Comparison of ENCODE assay signal across 12 cellular contexts in the genomic region with DNA sequence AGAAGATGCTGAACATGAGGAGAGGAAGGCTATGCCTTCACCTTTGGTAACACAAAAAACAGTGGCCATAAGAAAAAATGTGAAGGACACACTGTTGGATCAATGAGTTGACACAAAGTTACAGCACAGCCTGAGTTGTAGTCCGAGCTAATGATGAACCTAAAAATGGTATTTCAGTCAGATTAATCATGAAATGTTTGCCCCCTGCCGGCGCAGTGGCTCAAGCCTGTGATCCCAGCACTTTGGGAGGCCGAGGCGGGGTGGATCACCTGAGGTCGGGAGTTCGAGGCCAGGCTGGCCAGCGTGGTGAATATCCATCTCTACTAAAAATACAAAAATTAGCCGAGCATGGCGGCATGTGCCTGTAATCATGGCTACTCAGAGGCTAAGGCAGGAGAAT. TPM values are rescaled to one million over a fixed set of nuclear protein-coding genes. Genes with fewer than 3 reads are reported as not detected.
DNase-seq lines count a peak whose midpoint lies in the region; ATAC-seq, FAIRE-seq and TF ChIP-seq lines count a peak whose summit lies in the region.
"Had no signal": no experiment of that assay in that cellular context is flagged by ENCODE, and none has a peak within 500 bp of the region (broad histone marks: within the 10 kb centered on the region; RNA-seq: fewer than 3 reads in every experiment).

No MANE protein-coding gene starts in this region.

- H4K20me1 ChIP-seq in GM23248 (ENCODE audit: insufficient read depth), result no peaks in the 10 kb centered on the region

- peak overlapping the region; percentile 85; the same call in 1 of the 2 replicates for H3K4me3 ChIP-seq in GM23248
- H3K4me3 ChIP-seq in naive thymus-derived CD4-positive, alpha-beta T cell (ENCODE audit: low read length), result no peak overlapping the region

- H3K9me2 ChIP-seq in GM23248 (ENCODE audit: insufficient read depth), result no peaks in the 10 kb centered on the region

- peaks cover 33% of the 10 kb centered on the region for H3K79me2 ChIP-seq in GM23248 (ENCODE audit: insufficient read depth)

- no peak for DNase-seq in CD4-positive, alpha-beta T cell
- DNase-seq in GM23248 (no peak), NCI-H345 (lab: John Stamatoyannopoulos, UW) (no peak), HTR-8/SVneo (ENCODE audit: insufficient read length, low spot score) (no peak), retina (no peak), middle frontal gyrus (ENCODE audit: extremely low spot score, low spot score) (no peak)
- no peak for DNase-seq in activated T-helper 1 cell treated with anti-CD3 and anti-CD28 coated beads, Interleukin-12 subunit alpha, Interleukin-12 subunit beta, Interleukin-2, Interleukin-4 antibody, amounts not matched to agents 30 ng/mL and 10 ng/mL and 1 ng/mL, durations not matched to agents 14 hours and 24 hours and 36 hours (ENCODE audit: low spot score)
- DNase-seq in naive thymus-derived CD4-positive, alpha-beta T cell, result no peak
- DNase-seq: activated CD4-positive, alpha-beta T cell treated with anti-CD3 and anti-CD28 coated beads for 1 hour; activated naive CD4-positive, alpha-beta T cell; islet precursor cell; substantia nigra had no signal

- H3K4me2 ChIP-seq in GM23248 (ENCODE audit: unreplicated experiment), result peak overlapping the region; percentile 84

- ATAC-seq in CD4-positive, alpha-beta T cell (ENCODE audit: poor library complexity), result no peak
- no peak for ATAC-seq in naive thymus-derived CD4-positive, alpha-beta T cell

- FAIRE-seq in HTR-8/SVneo (lab: Jason Lieb, UNC), result no peak

- CTCF ChIA-PET in CD4-positive, alpha-beta T cell (lab: Charles Lee), result interaction anchor here (0.5 to 1.2 kb wide), 2 partner anchors 62 to 909 kb away, joined by 3 read pairs; no protein-coding TSS in a partner anchor
- CTCF ChIA-PET in naive thymus-derived CD4-positive, alpha-beta T cell (lab: Charles Lee), result interaction anchor here (1.2 kb wide), 1 partner anchor 49 kb away, joined by 3 read pairs; no protein-coding TSS in a partner anchor

- peaks cover 4% of the 10 kb centered on the region; the same call in 1 of the 2 replicates for H3K36me3 ChIP-seq in GM23248 (ENCODE audit: low read depth)
- no peaks in the 10 kb centered on the region for H3K36me3 ChIP-seq in naive thymus-derived CD4-positive, alpha-beta T cell (ENCODE audit: control insufficient read depth in 2 of 3, insufficient read depth in 3 of 3, low read length in 3 of 3)

- in situ Hi-C loops in GM23248 (cut with MboI), result no loop called here

- 0 out of 2 replicates have a peak, but pooled peaks cover 16% of the 10 kb centered on the region for H3F3A ChIP-seq in GM23248 (ENCODE audit: insufficient read depth)

- no peaks in the 10 kb centered on the region for H3K9me3 Mint-ChIP-seq in CD4-positive, alpha-beta T cell
- no peaks in the 10 kb centered on the region for H3K9me3 Mint-ChIP-seq in activated T-helper 1 cell treated with anti-CD3 and anti-CD28 coated beads, Interleukin-12 subunit alpha, Interleukin-12 subunit beta, Interleukin-2, Interleukin-4 antibody, amounts not matched to agents 30 ng/mL and 10 ng/mL and 1 ng/mL, durations not matched to agents 14 hours and 24 hours and 36 hours
- peaks cover 0 to 4% (median 0%) of the 10 kb centered on the region in 11 donors for H3K9me3 Mint-ChIP-seq in naive thymus-derived CD4-positive, alpha-beta T cell

- H3K36me3 Mint-ChIP-seq in CD4-positive, alpha-beta T cell (ENCODE audit: low read depth), result no peaks in the 10 kb centered on the region
- H3K36me3 Mint-ChIP-seq in activated T-helper 1 cell treated with anti-CD3 and anti-CD28 coated beads, Interleukin-12 subunit alpha, Interleukin-12 subunit beta, Interleukin-2, Interleukin-4 antibody, amounts not matched to agents 30 ng/mL and 10 ng/mL and 1 ng/mL, durations not matched to agents 14 hours and 24 hours and 36 hours (ENCODE audit: low read depth), result peaks cover 1% of the 10 kb centered on the region
- peaks cover 0 to 8% (median 0%) of the 10 kb centered on the region in 5 donors for H3K36me3 Mint-ChIP-seq in naive thymus-derived CD4-positive, alpha-beta T cell

- intact Hi-C loops in CD4-positive, alpha-beta T cell (cut with DNase I, micrococcal nuclease), result loop anchor here in 1 of 2 experiments (2.0 to 10.0 kb wide), 3 partner anchors 49 to 1919 kb away; a partner anchor contains a TSS
- intact Hi-C loops in activated T-helper 1 cell treated with anti-CD3 and anti-CD28 coated beads, Interleukin-12 subunit alpha, Interleukin-12 subunit beta, Interleukin-2, Interleukin-4 antibody, amounts not matched to agents 30 ng/mL and 10 ng/mL and 1 ng/mL, durations not matched to agents 14 hours and 24 hours and 36 hours (cut with micrococcal nuclease), result loop anchor here (5.0 kb wide), 1 partner anchor 86 kb away; no protein-coding TSS in a partner anchor
- intact Hi-C loops in naive thymus-derived CD4-positive, alpha-beta T cell (cut with micrococcal nuclease), result loop anchor here in 1 of 2 donors (10.0 kb wide), 2 partner anchors 1919 to 1999 kb away; a partner anchor contains a TSS

- no peak overlapping the region; the same call in 1 of the 2 replicates for H2AFZ ChIP-seq in GM23248

- 97 to 98% methylated on average over 10 of the region's 10 CpGs for WGBS in GM23248 (ENCODE audit: low coverage in 1 of 2, low lambda C conversion rate in 2 of 2, missing lambda C conversion rate in 2 of 2), 2 experiments

- no peak overlapping the region for H3K9ac ChIP-seq in GM23248

- no peak overlapping the region for H3K27ac ChIP-seq in CD4-positive, alpha-beta T cell (ENCODE audit: low read depth, low read length)
- no peak overlapping the region for H3K27ac ChIP-seq in GM23248
- no peak overlapping the region for H3K27ac ChIP-seq in naive thymus-derived CD4-positive, alpha-beta T cell (ENCODE audit: low read depth, low read length)

- H3K4me3 Mint-ChIP-seq in CD4-positive, alpha-beta T cell, result peak overlapping the region; percentile 94
- H3K4me3 Mint-ChIP-seq in activated T-helper 1 cell treated with anti-CD3 and anti-CD28 coated beads, Interleukin-12 subunit alpha, Interleukin-12 subunit beta, Interleukin-2, Interleukin-4 antibody, amounts not matched to agents 30 ng/mL and 10 ng/mL and 1 ng/mL, durations not matched to agents 14 hours and 24 hours and 36 hours, result peak overlapping the region; percentile 75
- H3K4me3 Mint-ChIP-seq in naive thymus-derived CD4-positive, alpha-beta T cell, result peak overlapping the region in 5 of 10 donors; percentile 88 to 98 (median 95)

- no peak for TF ChIP-seq CTCF in CD4-positive, alpha-beta T cell (IDR thresholded peaks at IDR 0.05)

- peak overlapping the region; percentile 77 for H3K27ac Mint-ChIP-seq in CD4-positive, alpha-beta T cell
- H3K27ac Mint-ChIP-seq in activated T-helper 1 cell treated with anti-CD3 and anti-CD28 coated beads, Interleukin-12 subunit alpha, Interleukin-12 subunit beta, Interleukin-2, Interleukin-4 antibody, amounts not matched to agents 30 ng/mL and 10 ng/mL and 1 ng/mL, durations not matched to agents 14 hours and 24 hours and 36 hours, result no peak overlapping the region
- H3K27ac Mint-ChIP-seq in naive thymus-derived CD4-positive, alpha-beta T cell, result peak overlapping the region in 6 of 9 donors; percentile 19 to 87 (median 82)

- H3K4me1 ChIP-seq in GM23248 (ENCODE audit: insufficient read depth), result peaks cover 25% of the 10 kb centered on the region
- H3K4me1 ChIP-seq in naive thymus-derived CD4-positive, alpha-beta T cell (ENCODE audit: control insufficient read depth in 2 of 2, insufficient read depth in 2 of 2, low read length in 2 of 2), result peaks cover 13 to 29% of the 10 kb centered on the region in 2 donors

- peaks cover 33% of the 10 kb centered on the region for H3K4me1 Mint-ChIP-seq in CD4-positive, alpha-beta T cell (ENCODE audit: low read depth)
- peaks cover 24% of the 10 kb centered on the region for H3K4me1 Mint-ChIP-seq in activated T-helper 1 cell treated with anti-CD3 and anti-CD28 coated beads, Interleukin-12 subunit alpha, Interleukin-12 subunit beta, Interleukin-2, Interleukin-4 antibody, amounts not matched to agents 30 ng/mL and 10 ng/mL and 1 ng/mL, durations not matched to agents 14 hours and 24 hours and 36 hours (ENCODE audit: low read depth)
- H3K4me1 Mint-ChIP-seq in naive thymus-derived CD4-positive, alpha-beta T cell, result peaks cover 19 to 41% (median 34%) of the 10 kb centered on the region in 7 donors

- no peaks in the 10 kb centered on the region for H3K9me3 ChIP-seq in CD4-positive, alpha-beta T cell (ENCODE audit: control insufficient read depth, low read length)
- no peaks in the 10 kb centered on the region for H3K9me3 ChIP-seq in GM23248 (ENCODE audit: low read depth)
- no peaks in the 10 kb centered on the region for H3K9me3 ChIP-seq in naive thymus-derived CD4-positive, alpha-beta T cell (ENCODE audit: control insufficient read depth in 2 of 3, low read length in 3 of 3)

- H3K27me3 ChIP-seq in CD4-positive, alpha-beta T cell (ENCODE audit: control insufficient read depth, insufficient read depth, low read length), result no peaks in the 10 kb centered on the region
- no peaks in the 10 kb centered on the region for H3K27me3 ChIP-seq in GM23248 (replicated peaks; ENCODE audit: insufficient read depth)
- H3K27me3 ChIP-seq in naive thymus-derived CD4-positive, alpha-beta T cell (ENCODE audit: control insufficient read depth in 2 of 2, insufficient read depth in 2 of 2, low read length in 2 of 2), result no peaks in the 10 kb centered on the region

- POLR2A ChIA-PET in CD4-positive, alpha-beta T cell (lab: Charles Lee), result interaction anchor here (1.5 to 2.7 kb wide), 2 partner anchors 9 to 1375 kb away, joined by 5 to 18 read pairs; a partner anchor contains a TSS
- POLR2A ChIA-PET in naive thymus-derived CD4-positive, alpha-beta T cell (lab: Charles Lee), result interaction anchor here (0.5 to 1.5 kb wide), 4 partner anchors 11 to 117 kb away, joined by 3 to 6 read pairs (median 3); no protein-coding TSS in a partner anchor

- no peaks in the 10 kb centered on the region for H3K27me3 Mint-ChIP-seq in CD4-positive, alpha-beta T cell
- H3K27me3 Mint-ChIP-seq in activated T-helper 1 cell treated with anti-CD3 and anti-CD28 coated beads, Interleukin-12 subunit alpha, Interleukin-12 subunit beta, Interleukin-2, Interleukin-4 antibody, amounts not matched to agents 30 ng/mL and 10 ng/mL and 1 ng/mL, durations not matched to agents 14 hours and 24 hours and 36 hours (ENCODE audit: insufficient read depth), result peaks cover 6% of the 10 kb centered on the region
- H3K27me3 Mint-ChIP-seq in naive thymus-derived CD4-positive, alpha-beta T cell, result no peaks in the 10 kb centered on the region

RNA-seq across cellular contexts. Expression of a gene that starts 1.3 kb away (rescaled TPM):
- 10 to 100 TPM; 21.2 to 24.6 TPM for total RNA-seq in CD4-positive, alpha-beta T cell
- total RNA-seq in GM23248 (2014; rRNA removed; shearing (Covaris generic)), result 24.7 and 33.0 TPM in 2 replicates
- polyA plus RNA-seq in GM23248 (2016; fragmentation: Nextera tagmentation; extraction: Ambion mirVana), result 19.3 and 20.1 TPM in 2 replicates
- total RNA-seq in activated T-helper 1 cell treated with anti-CD3 and anti-CD28 coated beads, Interleukin-12 subunit alpha, Interleukin-12 subunit beta, Interleukin-2, Interleukin-4 antibody, amounts not matched to agents 30 ng/mL and 10 ng/mL and 1 ng/mL, durations not matched to agents 14 hours and 24 hours and 36 hours, result 9.1 and 9.4 TPM in 2 replicates
- 10 to 100 TPM; 13.7 to 50.1 (median 28.9) TPM for total RNA-seq in naive thymus-derived CD4-positive, alpha-beta T cell
- 1 to 10 TPM; 6.5 to 7.1 TPM for polyA plus RNA-seq in naive thymus-derived CD4-positive, alpha-beta T cell
